8 cellular contexts compared by ENCODE assay signal in the genomic region with DNA sequence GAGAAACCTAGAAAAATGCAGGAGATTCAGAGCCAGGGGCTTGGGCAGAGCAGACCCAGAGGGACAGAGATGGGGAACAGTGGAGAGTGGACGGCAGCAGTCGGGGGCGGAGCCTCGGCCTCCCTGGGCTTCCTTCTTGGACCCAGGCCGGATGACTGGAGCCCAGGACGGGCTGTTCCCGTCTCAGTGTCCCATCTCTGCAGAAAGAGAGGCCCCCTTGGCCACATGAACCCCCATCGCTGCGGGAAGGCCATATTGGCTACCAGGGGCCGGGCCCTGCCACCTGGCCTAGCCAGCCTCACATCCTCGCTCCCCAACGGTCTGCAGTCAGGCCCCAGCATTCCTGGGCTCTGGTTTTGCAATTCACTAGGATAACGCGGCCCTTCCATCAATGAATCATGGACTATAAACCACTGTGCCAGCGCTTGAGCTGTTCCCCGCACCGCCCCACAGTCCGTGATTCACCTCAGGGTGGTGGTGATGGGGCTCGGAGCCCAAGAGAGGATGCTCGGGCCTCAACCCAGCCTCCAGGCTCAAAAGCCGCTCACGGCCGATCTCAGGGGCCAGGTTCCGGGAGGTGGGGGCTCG.
DNase-seq lines count a peak whose midpoint lies in the region; ATAC-seq and TF ChIP-seq lines count a peak whose summit lies in the region.

No MANE protein-coding gene starts in this region.

- H3K4me3 Mint-ChIP-seq in WTC11 = no peak overlapping the region
- H3K4me3 Mint-ChIP-seq in glutamatergic neuron (ENCODE audit: unreplicated experiment) = peak overlapping the region; percentile 84

- H3K36me3 Mint-ChIP-seq in WTC11 = peaks cover 4% of the 10 kb centered on the region; the same call in 1 of the 2 replicates
- H3K36me3 Mint-ChIP-seq in glutamatergic neuron (ENCODE audit: unreplicated experiment) = no peaks in the 10 kb centered on the region

- H3K9me3 Mint-ChIP-seq in WTC11 = no peaks in the 10 kb centered on the region
- H3K9me3 Mint-ChIP-seq in glutamatergic neuron (ENCODE audit: unreplicated experiment) = peaks cover 26% of the 10 kb centered on the region

- ATAC-seq in WTC11 (peak; percentile 14; the same call in 1 of the 2 replicates), GM18870 (IDR thresholded peaks at IDR 0.05; ENCODE audit: unreplicated experiment) (no peak), GM21381 (IDR thresholded peaks at IDR 0.05; ENCODE audit: unreplicated experiment) (no peak)

- H3K4me1 Mint-ChIP-seq in WTC11 (peaks cover 30% of the 10 kb centered on the region), glutamatergic neuron (ENCODE audit: low read depth, unreplicated experiment) (peaks cover 38% of the 10 kb centered on the region)

- peak; percentile 95 for DNase-seq in GM03348 (ENCODE audit: low spot score)
- DNase-seq in WTC11 (ENCODE audit: low spot score) = no peak
- DNase-seq in glutamatergic neuron = no peak
- peak; percentile 92 for DNase-seq in skeletal muscle cell (ENCODE audit: low read depth)
- DNase-seq in GM13976 (ENCODE audit: low spot score) = no peak
- no peak for DNase-seq in activated gamma-delta T cell treated with Interleukin-2 at 50 U/mL for 16 hours

- no peak overlapping the region for H3K4me3 ChIP-seq in skeletal muscle cell (ENCODE audit: low read depth, low read length)

- POLR2A ChIA-PET in WTC11 (lab: Charles Lee) = no interaction called here

- TF ChIP-seq CTCF in WTC11 (IDR thresholded peaks at IDR 0.05) (no peak), glutamatergic neuron (IDR thresholded peaks at IDR 0.05; ENCODE audit: partially characterized antibody, unreplicated experiment) (no peak), GM13976 (IDR thresholded peaks at IDR 0.05; ENCODE audit: borderline replicate concordance, control extremely low read depth, extremely low read depth, insufficient read depth, missing control alignments) (no peak)

- in situ Hi-C loops in GM13976 (cut with MboI; ENCODE audit: low sequenced_read_pairs, unreplicated experiment) = no loop called here

- CTCF ChIA-PET in WTC11 (lab: Charles Lee) = interaction anchor here (0.6 to 2.7 kb wide), 3 partner anchors 12 to 360 kb away, joined by 3 to 15 read pairs (median 4); no protein-coding TSS in a partner anchor

- H3K27me3 Mint-ChIP-seq in WTC11 (ENCODE audit: low read depth) (no peaks in the 10 kb centered on the region; the same call in 1 of the 2 replicates), glutamatergic neuron (ENCODE audit: unreplicated experiment) (peaks cover 31% of the 10 kb centered on the region)

- peak overlapping the region; percentile 83 for H3K27ac Mint-ChIP-seq in WTC11
- H3K27ac Mint-ChIP-seq in glutamatergic neuron (ENCODE audit: unreplicated experiment) = peak overlapping the region; percentile 91

TF ChIP-seq in WTC11, 78 proteins besides CTCF, POLR2A, EP300 and RAD21:
- TF ChIP-seq NFYB (CRISPR knock-in tag; conservative IDR thresholded peaks at IDR 0.05; ENCODE audit: low read depth) = no peak
- TF ChIP-seq ZNF317 (CRISPR knock-in tag; IDR thresholded peaks at IDR 0.05; ENCODE audit: borderline replicate concordance, low read depth) = no peak
- TF ChIP-seq, protein P1, sequence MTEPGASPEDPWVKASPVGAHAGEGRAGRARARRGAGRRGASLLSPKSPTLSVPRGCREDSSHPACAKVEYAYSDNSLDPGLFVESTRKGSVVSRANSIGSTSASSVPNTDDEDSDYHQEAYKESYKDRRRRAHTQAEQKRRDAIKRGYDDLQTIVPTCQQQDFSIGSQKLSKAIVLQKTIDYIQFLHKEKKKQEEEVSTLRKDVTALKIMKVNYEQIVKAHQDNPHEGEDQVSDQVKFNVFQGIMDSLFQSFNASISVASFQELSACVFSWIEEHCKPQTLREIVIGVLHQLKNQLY (CRISPR knock-in tag; IDR thresholded peaks at IDR 0.05) = no peak
- TF ChIP-seq, protein P2, sequence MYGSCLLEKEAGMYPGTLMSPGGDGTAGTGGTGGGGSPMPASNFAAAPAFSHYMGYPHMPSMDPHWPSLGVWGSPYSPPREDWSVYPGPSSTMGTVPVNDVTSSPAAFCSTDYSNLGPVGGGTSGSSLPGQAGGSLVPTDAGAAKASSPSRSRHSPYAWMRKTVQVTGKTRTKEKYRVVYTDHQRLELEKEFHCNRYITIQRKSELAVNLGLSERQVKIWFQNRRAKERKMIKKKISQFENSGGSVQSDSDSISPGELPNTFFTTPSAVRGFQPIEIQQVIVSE (CRISPR knock-in tag; IDR thresholded peaks at IDR 0.05; ENCODE audit: borderline replicate concordance) = no peak
- no peak for TF ChIP-seq MXD4 (CRISPR knock-in tag; IDR thresholded peaks at IDR 0.05; ENCODE audit: borderline replicate concordance)
- no peak for TF ChIP-seq ZNF232 (CRISPR knock-in tag; IDR thresholded peaks at IDR 0.05)
- TF ChIP-seq, protein P3, sequence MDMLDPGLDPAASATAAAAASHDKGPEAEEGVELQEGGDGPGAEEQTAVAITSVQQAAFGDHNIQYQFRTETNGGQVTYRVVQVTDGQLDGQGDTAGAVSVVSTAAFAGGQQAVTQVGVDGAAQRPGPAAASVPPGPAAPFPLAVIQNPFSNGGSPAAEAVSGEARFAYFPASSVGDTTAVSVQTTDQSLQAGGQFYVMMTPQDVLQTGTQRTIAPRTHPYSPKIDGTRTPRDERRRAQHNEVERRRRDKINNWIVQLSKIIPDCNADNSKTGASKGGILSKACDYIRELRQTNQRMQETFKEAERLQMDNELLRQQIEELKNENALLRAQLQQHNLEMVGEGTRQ (CRISPR knock-in tag; IDR thresholded peaks at IDR 0.05) = no peak
- TF ChIP-seq, protein P4, sequence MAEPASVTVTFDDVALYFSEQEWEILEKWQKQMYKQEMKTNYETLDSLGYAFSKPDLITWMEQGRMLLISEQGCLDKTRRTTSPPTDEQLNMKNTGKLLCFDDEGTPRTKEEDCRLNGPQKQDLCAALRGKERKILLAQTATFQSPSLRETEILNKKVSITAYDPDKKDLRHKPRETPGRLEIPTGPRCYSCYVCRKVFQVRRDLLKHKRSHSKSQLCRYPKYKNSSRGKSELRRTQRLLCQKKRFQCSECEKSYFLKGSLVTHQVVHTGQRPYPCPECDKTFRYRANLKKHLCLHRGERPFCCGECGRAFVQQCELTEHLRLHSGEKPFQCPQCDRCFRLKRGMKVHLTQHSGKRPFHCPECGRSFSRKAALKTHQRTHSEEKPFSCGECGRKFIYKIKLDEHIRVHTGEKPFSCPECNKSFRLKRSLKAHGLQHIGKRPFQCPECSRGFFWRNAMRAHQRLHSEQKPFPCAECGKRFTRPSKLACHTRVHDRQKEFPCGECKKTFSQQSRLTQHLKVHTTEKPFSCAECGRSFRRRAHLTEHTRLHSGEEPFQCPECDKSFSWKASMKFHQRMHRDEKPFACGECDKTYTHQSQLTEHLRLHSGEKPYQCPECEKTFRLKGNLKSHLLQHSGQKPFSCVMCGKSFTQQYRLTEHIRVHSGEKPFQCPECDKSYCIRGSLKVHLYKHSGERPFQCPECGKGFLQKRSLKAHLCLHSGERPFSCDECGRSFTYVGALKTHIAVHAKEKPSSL (CRISPR knock-in tag; conservative IDR thresholded peaks at IDR 0.05) = no peak
- TF ChIP-seq SMAD4 (CRISPR knock-in tag; IDR thresholded peaks at IDR 0.05) = no peak
- no peak for TF ChIP-seq ESRRA (CRISPR knock-in tag; IDR thresholded peaks at IDR 0.05; ENCODE audit: borderline replicate concordance)
- TF ChIP-seq FOXJ3 (CRISPR knock-in tag; IDR thresholded peaks at IDR 0.05; ENCODE audit: borderline replicate concordance) = no peak

Comparison
In these comparisons a context has a peak if more than half of its experiments do, and no peak if none do; other contexts are left out.
1. DNase-seq: peak in GM03348 (single experiment) and skeletal muscle cell (single experiment); none in WTC11 (single experiment), glutamatergic neuron (single experiment), GM13976 (single experiment) and activated gamma-delta T cell treated with Interleukin-2 at 50 U/mL for 16 hours (single experiment).